Comparison of ENCODE assay signal across 8 cellular contexts in genomic region chr7:4883352-4884144, GRCh38. TPM values are rescaled to one million over a fixed set of nuclear protein-coding genes. Genes with fewer than 3 reads are reported as not detected.
DNase-seq lines count a peak whose midpoint lies in the region; ATAC-seq and TF ChIP-seq lines count a peak whose summit lies in the region.

Gene RADIL (minus strand): TSS chr7:4883716. CDS start chr7:4878139, 5,577 bp downstream.

- TF ChIP-seq CTCF in endodermal cell (conservative IDR thresholded peaks at IDR 0.05), result peak; percentile 99

- peaks cover 21% of the 10 kb centered on the region for H3K4me1 Mint-ChIP-seq in endodermal cell

- no peaks in the 10 kb centered on the region for H3K4me1 ChIP-seq in endodermal cell (ENCODE audit: control insufficient read depth, insufficient read depth, low read length)

- WGBS in endodermal cell (ENCODE audit: insufficient coverage in 1 of 2, insufficient read length in 1 of 2), 2 experiments, result 1 to 2% methylated on average over 15 to 74 of the region's 75 CpGs

- H3K27me3 ChIP-seq in endodermal cell (ENCODE audit: control insufficient read depth, insufficient read depth, low read length, poor library complexity, severe bottlenecking), result no peaks in the 10 kb centered on the region

- H3K4me3 Mint-ChIP-seq in endodermal cell, result peak within 1 kb of the TSS; percentile 72

- H3K9me3 Mint-ChIP-seq in endodermal cell, result no peaks in the 10 kb centered on the region

- peak within 1 kb of the TSS; percentile 79 for H3K27ac ChIP-seq in endodermal cell (ENCODE audit: low read depth, low read length)

- peak within 1 kb of the TSS; percentile 70 for H3K9ac ChIP-seq in endodermal cell (ENCODE audit: extremely low read depth, low read length, poor library complexity, severe bottlenecking)

- H3K4me3 ChIP-seq in endodermal cell (ENCODE audit: low read length), result peak within 1 kb of the TSS; percentile 88

- no peaks in the 10 kb centered on the region for H3K27me3 Mint-ChIP-seq in endodermal cell (ENCODE audit: insufficient read depth)

- no peaks in the 10 kb centered on the region for H3K36me3 ChIP-seq in endodermal cell (ENCODE audit: control insufficient read depth, insufficient read depth, low read length)

- peaks cover 16% of the 10 kb centered on the region for H3K9me3 ChIP-seq in endodermal cell (ENCODE audit: control insufficient read depth, low read length)

- DNase-seq in NK-92 treated with Interleukin-12 subunit alpha and Interleukin-12 subunit beta, amount 100 ng/mL, for 24 hours (lab: John Stamatoyannopoulos, UW), result peak; percentile 13
- DNase-seq in NK-92 (lab: John Stamatoyannopoulos, UW; ENCODE audit: unreplicated experiment) (no peak), NCI-H774 (lab: John Stamatoyannopoulos, UW) (peak; percentile 88), endodermal cell (peak; percentile 99), mesenteric fat pad (ENCODE audit: low spot score) (peak; percentile 94)
- DNase-seq in activated CD8-positive, alpha-beta memory T cell treated with anti-CD3 and anti-CD28 coated beads, Interleukin-2, amount 50 U/mL, for 4 hours, result peak; percentile 82
- DNase-seq in stimulated activated CD8-positive, alpha-beta memory T cell treated with anti-CD3 and anti-CD28 coated beads, Interleukin-15, amount 100 ng/mL, for 1 hour (ENCODE audit: low read depth), result peak; percentile 64

- peak; percentile 74 for ATAC-seq in HG03439 (IDR thresholded peaks at IDR 0.05; ENCODE audit: unreplicated experiment)

- H3K27ac Mint-ChIP-seq in endodermal cell, result peak within 1 kb of the TSS; percentile 97

- peaks cover 8% of the 10 kb centered on the region for H3K36me3 Mint-ChIP-seq in endodermal cell (ENCODE audit: low read depth)

RNA-seq across cellular contexts. Expression of gene RADIL, which starts in this region (rescaled TPM):
- total RNA-seq in endodermal cell, result 10 to 100 TPM; 34.9 to 47.6 TPM
- polyA plus RNA-seq in endodermal cell (2013, experiment 1 of 2), result 15.4 TPM
- polyA plus RNA-seq in endodermal cell (2013, experiment 2 of 2), result 17.9 TPM
- 6.1 TPM for total RNA-seq in mesenteric fat pad
